ENCODE assay signal across 9 cellular contexts in genomic region chr21:33199516-33200217, GRCh38. TPM values are rescaled to one million over a fixed set of nuclear protein-coding genes. Genes with fewer than 3 reads are reported as not detected.
DNase-seq lines count a peak whose midpoint lies in the region; ATAC-seq, FAIRE-seq and TF ChIP-seq lines count a peak whose summit lies in the region.
"Had no signal": no experiment of that assay in that cellular context is flagged by ENCODE, and none has a peak within 500 bp of the region (broad histone marks: within the 10 kb centered on the region; RNA-seq: fewer than 3 reads in every experiment).

No MANE protein-coding gene starts in this region.

- no peak overlapping the region for H3K4me3 ChIP-seq in GM12878
- H3K4me3 ChIP-seq: BLaER1 had no signal

- H3K9me3 ChIP-seq in GM12878 (replicated peaks; ENCODE audit: control insufficient read depth, insufficient read depth, low read length) = no peaks in the 10 kb centered on the region
- H3K9me3 ChIP-seq: BLaER1 had no signal

- DNase-seq in activated CD8-positive, alpha-beta memory T cell treated with anti-CD3 and anti-CD28 coated beads for 1 hour (ENCODE audit: extremely low read depth in 1 of 2, low read depth in 1 of 2) = peak; percentile 54 to 62
- DNase-seq in activated CD8-positive, alpha-beta memory T cell treated with anti-CD3 and anti-CD28 coated beads, Interleukin-2, amount 50 U/mL, for 48 hours = no peak
- DNase-seq in NCI-H2029 treated with DMSO at 0.1 percent for 48 hours (lab: John Stamatoyannopoulos, UW) (peak; percentile 91), T1000 (lab: John Stamatoyannopoulos, UW) (peak; percentile 71), GM12878 (ENCODE audit: low read depth, low spot score) (peak; percentile 73), iPS-NIHi11 (ENCODE audit: low spot score) (peak; percentile 78)
- peak; percentile 65 for DNase-seq in stimulated activated CD4-positive, alpha-beta T cell treated with anti-CD3 and anti-CD28 coated beads, Interleukin-12 subunit alpha, Interleukin-12 subunit beta, amount 100 ng/mL, for 4 hours

- intact Hi-C loops in GM12878 (cut with micrococcal nuclease; ENCODE audit: unreplicated experiment) = loop anchor here (1.0 to 10.0 kb wide), 7 partner anchors 67 to 407 kb away; partner anchors contain the start of gene OLIG1

- in situ Hi-C loops in GM12878 (cut with MboI) = loop anchor here (5.0 kb wide), 3 partner anchors 183 to 367 kb away; no protein-coding TSS in a partner anchor

- POLR2A ChIA-PET in GM12878 (lab: Charles Lee) = interaction anchor here (0.6 to 2.0 kb wide), 2 partner anchors 28 to 245 kb away, joined by 4 to 14 read pairs; no protein-coding TSS in a partner anchor

- no TSS peak for BruUV-seq in GM12878 (replicated peaks; lab: Mats Ljungman, UMichigan)

- no peaks in the 10 kb centered on the region for H4K20me1 ChIP-seq in GM12878 (ENCODE audit: control insufficient read depth, insufficient read depth)
- H4K20me1 ChIP-seq: BLaER1 had no signal

- CTCF ChIA-PET in GM12878 (lab: Yijun Ruan, JAX) = interaction anchor here (0.6 to 10.7 kb wide), 30 partner anchors 10 to 406 kb away, joined by 3 to 319 read pairs (median 4); partner anchors contain the start of gene IFNAR1

- no peak for TF ChIP-seq POLR2A in GM12878 (IDR thresholded peaks at IDR 0.05; ENCODE audit: low read depth, low read length)

- no peaks in the 10 kb centered on the region; a peak in 1 of 4 replicates for H3K27me3 ChIP-seq in GM12878 (replicated peaks in 1 of 2; ENCODE audit: control insufficient read depth in 2 of 2, insufficient read depth in 2 of 2, low read length in 1 of 2)
- H3K27me3 ChIP-seq: BLaER1 had no signal

- RAD21 ChIA-PET in GM12878 (lab: Charles Lee; ENCODE audit: unreplicated experiment) = interaction anchor here (0.6 to 2.0 kb wide), 28 partner anchors 12 to 406 kb away, joined by 3 to 63 read pairs (median 4); partner anchors contain the start of genes DONSON, IFNAR1 and IL10RB

- H3K9ac ChIP-seq in GM12878 (ENCODE audit: control insufficient read depth, insufficient read depth, low read length) = no peak overlapping the region
- H3K9ac ChIP-seq: BLaER1 had no signal

- no peaks in the 10 kb centered on the region for H3K36me3 ChIP-seq in GM12878 (ENCODE audit: control insufficient read depth in 2 of 2, insufficient read depth in 2 of 2, low read length in 1 of 2)
- H3K36me3 ChIP-seq: BLaER1 had no signal

- 24% methylated on average over 8 of the region's 8 CpGs for WGBS in GM12878 (ENCODE audit: insufficient coverage, insufficient replicate concordance, low lambda C conversion rate, missing lambda C conversion rate)

- SMC1A ChIA-PET in GM12878 (lab: Charles Lee; ENCODE audit: uncharacterized antibody, unreplicated experiment) = interaction anchor here (0.6 to 2.0 kb wide), 26 partner anchors 10 to 407 kb away, joined by 3 to 38 read pairs (median 4); partner anchors contain the start of gene IL10RB

- TF ChIP-seq CTCF in GM12878 (IDR thresholded peaks at IDR 0.05 in 2 of 3, conservative IDR thresholded peaks at IDR 0.05 in 1 of 3; ENCODE audit: control insufficient read depth in 2 of 3, extremely low read depth in 1 of 3, insufficient read depth in 1 of 3, low read depth in 3 of 3, low read length in 3 of 3) = peak; percentile 74 to 90 (median 75)

- no peaks in the 10 kb centered on the region for H3K79me2 ChIP-seq in GM12878 (ENCODE audit: control insufficient read depth, insufficient read depth, low read length)

- peaks cover 14% of the 10 kb centered on the region for H3K4me1 ChIP-seq in GM12878 (ENCODE audit: control insufficient read depth, insufficient read depth, low read length)

- TF ChIP-seq RAD21 in GM12878 (IDR thresholded peaks at IDR 0.05; ENCODE audit: insufficient read depth, low read depth, low read length) = peak; percentile 96

- no peak overlapping the region for H3K4me2 ChIP-seq in GM12878 (ENCODE audit: control insufficient read depth, insufficient read depth)

- TF ChIP-seq EP300 in GM12878 (IDR thresholded peaks at IDR 0.05; ENCODE audit: borderline replicate concordance in 1 of 2, control insufficient read depth in 1 of 2, low read depth in 2 of 2, low read length in 2 of 2) = no peak

- H2AFZ ChIP-seq in GM12878 (ENCODE audit: control insufficient read depth, low read depth, low read length) = no peak overlapping the region; the same call in 1 of the 2 replicates

- H3K27ac ChIP-seq in GM12878 (ENCODE audit: control insufficient read depth, insufficient read depth) = no peak overlapping the region
- H3K27ac ChIP-seq: BLaER1 had no signal

- ATAC-seq in HG02973 (IDR thresholded peaks at IDR 0.05; ENCODE audit: unreplicated experiment) = peak; percentile 62
- ATAC-seq in GM12878 = peak; percentile 76

- peak; percentile 85 for FAIRE-seq in GM12878 (lab: Jason Lieb, UNC)

TF ChIP-seq in GM12878, 131 proteins besides CTCF, POLR2A, EP300 and RAD21 (continues in another document):
- no peak for TF ChIP-seq SREBF1 (IDR thresholded peaks at IDR 0.05; ENCODE audit: low read length)
- TF ChIP-seq MTA2 (IDR thresholded peaks at IDR 0.05; ENCODE audit: low read depth) = no peak
- TF ChIP-seq CEBPB (IDR thresholded peaks at IDR 0.05; ENCODE audit: borderline replicate concordance in 1 of 2, low read depth in 2 of 2, low read length in 2 of 2) = no peak
- TF ChIP-seq FOXM1 (IDR thresholded peaks at IDR 0.05; ENCODE audit: low read depth, low read length) = 0 out of 2 replicates have a peak, but pooled peaks have one; percentile 71
- no peak for TF ChIP-seq TBL1XR1 (IDR thresholded peaks at IDR 0.05; ENCODE audit: low read depth, low read length)
- peak; percentile 80 for TF ChIP-seq YY1 (IDR thresholded peaks at IDR 0.05; ENCODE audit: low read depth, low read length)
- TF ChIP-seq RAD51 (IDR thresholded peaks at IDR 0.05) = no peak
- no peak for TF ChIP-seq IRF5 (IDR thresholded peaks at IDR 0.05; ENCODE audit: borderline replicate concordance)
- TF ChIP-seq RUNX3 (IDR thresholded peaks at IDR 0.05; ENCODE audit: low read length) = peak; percentile 27; the same call in 1 of the 2 replicates
- TF ChIP-seq IKZF2 (IDR thresholded peaks at IDR 0.05) = peak in 1 of 2 experiments; percentile 8; a peak in 2 of 4 replicates
- peak; percentile 98 for TF ChIP-seq ATF7 (IDR thresholded peaks at IDR 0.05; ENCODE audit: low read depth)
- no peak for TF ChIP-seq EZH2 (IDR thresholded peaks at IDR 0.05; ENCODE audit: borderline replicate concordance, control insufficient read depth, low read depth, low read length)
- 0 out of 2 replicates have a peak, but pooled peaks have one; percentile 13 for TF ChIP-seq IKZF1 (conservative IDR thresholded peaks at IDR 0.05)
- TF ChIP-seq NBN (IDR thresholded peaks at IDR 0.05) = 0 out of 2 replicates have a peak, but pooled peaks have one; percentile 38
- TF ChIP-seq JUND (IDR thresholded peaks at IDR 0.05; ENCODE audit: low read depth, low read length) = 0 out of 2 replicates have a peak, but pooled peaks have one; percentile 10
- no peak for TF ChIP-seq ASH2L (IDR thresholded peaks at IDR 0.05; ENCODE audit: borderline replicate concordance, low read depth)
- TF ChIP-seq ATF2 (IDR thresholded peaks at IDR 0.05; ENCODE audit: low read length) = peak; percentile 87
- peak; percentile 70 for TF ChIP-seq CREM (IDR thresholded peaks at IDR 0.05; ENCODE audit: low read depth)
- TF ChIP-seq CBX3 (IDR thresholded peaks at IDR 0.05; ENCODE audit: borderline replicate concordance, low read depth) = no peak
- no peak for TF ChIP-seq HDAC2 (IDR thresholded peaks at IDR 0.05)
- no peak for TF ChIP-seq STAT1 (conservative IDR thresholded peaks at IDR 0.05)
- no peak for TF ChIP-seq SREBF2 (IDR thresholded peaks at IDR 0.05; ENCODE audit: low read length)

RNA-seq across cellular contexts. Expression of gene IFNAR2, which starts 30.1 kb away (rescaled TPM):
- total RNA-seq in GM12878 (2013; cell fraction: nucleolus; rRNA removed) = 126 and 141 TPM in 2 replicates
- total RNA-seq in GM12878 (2014; rRNA removed) (13.6 and 15.9 TPM in 2 replicates), GM12878 (2014; rRNA removed; fragmentation: Illumina TruSeq; extraction: Trizol) (17.8 and 20.4 TPM in 2 replicates), GM12878 (2021) (57.7 and 64.7 TPM in 2 replicates)
- polyA plus RNA-seq in GM12878 (2011; ENCODE audit: low read depth) = 70.8 TPM
- polyA plus RNA-seq in GM12878 (2011; rRNA removed) (99.7 and 143 TPM in 2 replicates), GM12878 (2014; fragmentation: Illumina TruSeq; extraction: Trizol) (76.6 and 99.0 TPM in 2 replicates), GM12878 (2014; fragmentation: Nextera tagmentation; extraction: Ambion mirVana) (10 to 100 TPM in 1 of 2 experiments, 1 to 10 TPM in 1; 8.5 to 23.3 TPM), GM12878 (2014; rRNA removed) (29.1 and 51.4 TPM in 2 replicates), GM12878 (2016; fragmentation: Nextera tagmentation; extraction: Ambion mirVana) (10 to 100 TPM; 66.1 to 67.4 TPM)
- polyA plus RNA-seq in GM12878 (2011; cell fraction: cytosol; rRNA removed) = 30.3 and 40.8 TPM in 2 replicates
- 41.7 and 46.0 TPM in 2 replicates for polyA plus RNA-seq in GM12878 (2011; cell fraction: nucleus; rRNA removed)
- 47.7 and 70.7 TPM in 2 replicates for polyA plus RNA-seq in GM12878 (2012)
- 41.2 and 93.3 TPM in 2 replicates for polyA minus RNA-seq in GM12878 (2011; rRNA and poly(A)+ RNA removed)
- 18.4 and 19.6 TPM in 2 replicates for polyA minus RNA-seq in GM12878 (2011; cell fraction: cytosol; rRNA and poly(A)+ RNA removed)
- polyA minus RNA-seq in GM12878 (2011; cell fraction: nucleus; rRNA and poly(A)+ RNA removed) = 16.2 and 23.5 TPM in 2 replicates
